ENCODE assay signal across 15 cellular contexts in genomic region chr12:117714203-117714602, GRCh38.
A peak's percentile ranks its signal among the peaks of the same experiment; 100 is the strongest.
DNase-seq lines count a peak whose midpoint lies in the region; ATAC-seq, FAIRE-seq and TF ChIP-seq lines count a peak whose summit lies in the region.
"Had no signal": no experiment of that assay in that cellular context is flagged by ENCODE, and none has a peak within 500 bp of the region (broad histone marks: within the 10 kb centered on the region; RNA-seq: fewer than 3 reads in every experiment).

No MANE protein-coding gene starts in this region.

- H2BK120ac ChIP-seq in H9 (ENCODE audit: low read depth, low read length, poor library complexity, severe bottlenecking) (no peak overlapping the region), H1 (replicated peaks; ENCODE audit: low read depth, low read length) (no peak overlapping the region)

- H4K8ac ChIP-seq in H9 (replicated peaks; ENCODE audit: insufficient read length, low read depth, low read length) (no peak overlapping the region), H1 (ENCODE audit: extremely low read depth, insufficient read depth, low read length) (no peak overlapping the region)

- no peaks in the 10 kb centered on the region for H3K27me3 ChIP-seq in H9 (ENCODE audit: insufficient read depth, low read length)
- H3K27me3 ChIP-seq in H1 (replicated peaks in 1 of 4; ENCODE audit: control insufficient read depth in 3 of 4, extremely low read depth in 1 of 4, insufficient read depth in 3 of 4, low read length in 3 of 4) = no peaks in the 10 kb centered on the region
- H3K27me3 ChIP-seq in kidney epithelial cell (ENCODE audit: control insufficient read depth, insufficient read depth, low read length) = peaks cover 5% of the 10 kb centered on the region
- H3K27me3 ChIP-seq: BLaER1 treated with 17β-estradiol and CSF1 and Interleukin-3, amounts not matched to agents 10 nM and 100 nM had no signal

- H3K36me3 ChIP-seq in H1 (ENCODE audit: control insufficient read depth in 2 of 4, insufficient read depth in 4 of 4, low read length in 3 of 4) = no peaks in the 10 kb centered on the region
- no peaks in the 10 kb centered on the region for H3K36me3 ChIP-seq in kidney epithelial cell (ENCODE audit: control insufficient read depth, insufficient read depth, low read length)
- H3K36me3 ChIP-seq: BLaER1 treated with 17β-estradiol and CSF1 and Interleukin-3, amounts not matched to agents 10 nM and 100 nM had no signal

- H3K27me3 Mint-ChIP-seq in H9 (ENCODE audit: low read depth) = no peaks in the 10 kb centered on the region; the same call in 1 of the 2 replicates
- H3K27me3 Mint-ChIP-seq: CD4-positive, CD25-positive, alpha-beta regulatory T cell had no signal

- TF ChIP-seq CTCF in A549 (IDR thresholded peaks at IDR 0.05) (0 out of 3 replicates have a peak, but pooled peaks have one; percentile 6), H9 (conservative IDR thresholded peaks at IDR 0.05) (peak; percentile 46; the same call in 2 of the 3 replicates), H1 (IDR thresholded peaks at IDR 0.05; ENCODE audit: control extremely low read depth in 1 of 3, insufficient read depth in 1 of 3, low read depth in 1 of 3, low read length in 3 of 3) (peak in 1 of 3 experiments; percentile 29; a peak in 1 of 4 replicates), kidney epithelial cell (IDR thresholded peaks at IDR 0.05; ENCODE audit: insufficient read depth, low read length, poor library complexity, severe bottlenecking) (peak; percentile 12)

- H4K20me1 ChIP-seq in H9 (ENCODE audit: control insufficient read depth, insufficient read depth, insufficient read length) = no peaks in the 10 kb centered on the region
- no peaks in the 10 kb centered on the region for H4K20me1 ChIP-seq in H1 (replicated peaks in 1 of 2; ENCODE audit: control insufficient read depth in 1 of 2, insufficient read depth in 2 of 2, low read length in 2 of 2)
- H4K20me1 ChIP-seq: BLaER1 treated with 17β-estradiol and CSF1 and Interleukin-3, amounts not matched to agents 10 nM and 100 nM had no signal

- no peak overlapping the region for H2AK5ac ChIP-seq in H9 (ENCODE audit: insufficient read length, low read length)
- no peak overlapping the region for H2AK5ac ChIP-seq in H1 (ENCODE audit: low read depth, low read length)

- H2BK5ac ChIP-seq in H9 (ENCODE audit: insufficient read length, low read length) (no peak overlapping the region), H1 (ENCODE audit: low read depth, low read length) (no peak overlapping the region)

- FAIRE-seq in A549 (lab: Jason Lieb, UNC) (no peak), H1 (lab: Jason Lieb, UNC) (peak; percentile 70)
- FAIRE-seq: GM12878 had no signal

- peak; percentile 44 to 57; a peak in 2 of 6 replicates for ATAC-seq in A549
- no peak for ATAC-seq in HG02763 (IDR thresholded peaks at IDR 0.05; ENCODE audit: unreplicated experiment)
- ATAC-seq in HG02678 (IDR thresholded peaks at IDR 0.05; ENCODE audit: unreplicated experiment) = no peak
- ATAC-seq in HG02840 (IDR thresholded peaks at IDR 0.05; ENCODE audit: low FRiP score, unreplicated experiment) = no peak
- ATAC-seq: GM12878, HCT116 had no signal

- H3K18ac ChIP-seq in H9 (ENCODE audit: insufficient read length, low read depth, low read length) = no peak overlapping the region
- no peak overlapping the region for H3K18ac ChIP-seq in H1 (ENCODE audit: extremely low read depth, low read length)

- POLR2A ChIA-PET in A549 (lab: Yijun Ruan, JAX) (no interaction called here), H1 (lab: Charles Lee; ENCODE audit: partially characterized antibody) (interaction anchor here (1.2 kb wide), 1 partner anchor 76 kb away, joined by 3 read pairs; no protein-coding TSS in a partner anchor)

- H3K4me3 ChIP-seq in A549 = no peak overlapping the region
- H3K4me3 ChIP-seq in H1 (ENCODE audit: extremely low read depth in 1 of 4, insufficient read depth in 2 of 4, low read depth in 3 of 4, low read length in 4 of 4) = no peak overlapping the region
- H3K4me3 ChIP-seq in kidney epithelial cell (ENCODE audit: low read depth, low read length) = no peak overlapping the region
- H3K4me3 ChIP-seq: BLaER1 treated with 17β-estradiol and CSF1 and Interleukin-3, amounts not matched to agents 10 nM and 100 nM; GM12878 had no signal

- H2BK20ac ChIP-seq in H9 (ENCODE audit: low read depth, low read length, poor library complexity, severe bottlenecking) (no peak overlapping the region), H1 (ENCODE audit: low read length) (no peak overlapping the region)

- H3K23ac ChIP-seq in H9 (ENCODE audit: insufficient read length, low read depth, low read length) = no peak overlapping the region
- H3K23ac ChIP-seq in H1 (ENCODE audit: insufficient read length) = no peak overlapping the region

- 8% methylated on average over 4 of the region's 4 CpGs for WGBS in A549 (ENCODE audit: missing lambda C conversion rate)
- no CpG with 5 or more reads among the region's 4 CpGs for WGBS in H9 (ENCODE audit: extremely low coverage, insufficient read length, low lambda C conversion rate)
- 63% methylated on average over 4 of the region's 4 CpGs; no CpG with 5 or more reads in 1 of the 2 experiments for WGBS in H1 (ENCODE audit: extremely low coverage in 1 of 2, insufficient coverage in 1 of 2, insufficient read length in 1 of 2, insufficient replicate concordance in 2 of 2, low coverage in 1 of 2, low lambda C conversion rate in 2 of 2, missing lambda C conversion rate in 1 of 2), 2 experiments

- H3K9ac ChIP-seq in H9 (ENCODE audit: extremely low read depth, insufficient read length, low read length) (no peak overlapping the region), H1 (replicated peaks in 1 of 4; ENCODE audit: extremely low read depth in 1 of 4, low read depth in 3 of 4, low read length in 3 of 4) (no peak overlapping the region)
- H3K9ac ChIP-seq: BLaER1 treated with 17β-estradiol and CSF1 and Interleukin-3, amounts not matched to agents 10 nM and 100 nM had no signal

- TF ChIP-seq RAD21 in A549 (conservative IDR thresholded peaks at IDR 0.05 in 1 of 2, IDR thresholded peaks at IDR 0.05 in 1 of 2) = no peak
- TF ChIP-seq RAD21 in H1 (IDR thresholded peaks at IDR 0.05 in 1 of 2, conservative IDR thresholded peaks at IDR 0.05 in 1 of 2; ENCODE audit: low read depth in 2 of 2, low read length in 2 of 2) = peak in 1 of 2 experiments; percentile 45; a peak in 3 of 4 replicates

- H3K4me1 Mint-ChIP-seq in H9 = peaks cover 9% of the 10 kb centered on the region in 2 experiments; a peak in 3 of 4 replicates
- H3K4me1 Mint-ChIP-seq: CD4-positive, CD25-positive, alpha-beta regulatory T cell; IgD-negative memory B cell had no signal

- H3K9me3 ChIP-seq in A549 = no peaks in the 10 kb centered on the region
- no peaks in the 10 kb centered on the region for H3K9me3 ChIP-seq in H9 (ENCODE audit: control insufficient read depth, low read depth, low read length)
- H3K9me3 ChIP-seq in H1 (ENCODE audit: insufficient read depth in 2 of 2, low read depth in 1 of 2, low read length in 1 of 2) = no peaks in the 10 kb centered on the region
- H3K9me3 ChIP-seq: BLaER1 treated with 17β-estradiol and CSF1 and Interleukin-3, amounts not matched to agents 10 nM and 100 nM had no signal

- H2BK12ac ChIP-seq in H9 (ENCODE audit: insufficient read length, low read depth, low read length) (no peak overlapping the region), H1 (ENCODE audit: low read depth, low read length) (no peak overlapping the region)

- no peak overlapping the region for H3K56ac ChIP-seq in H9 (ENCODE audit: insufficient read length, low read depth, low read length)
- H3K56ac ChIP-seq in H1 (replicated peaks; ENCODE audit: insufficient read length, low read depth, low read length) = no peak overlapping the region

- H3K79me1 ChIP-seq in H9 (ENCODE audit: insufficient read depth, low read depth, low read length, poor library complexity, severe bottlenecking) (no peaks in the 10 kb centered on the region), H1 (ENCODE audit: low read depth, low read length) (no peaks in the 10 kb centered on the region)

- no peaks in the 10 kb centered on the region for H3K9me3 Mint-ChIP-seq in H9

- no peak overlapping the region for H4K5ac ChIP-seq in H9 (ENCODE audit: insufficient read length, low read depth, low read length)
- H4K5ac ChIP-seq in H1 (ENCODE audit: insufficient read length, low read depth, low read length) = no peak overlapping the region

- H3K23me2 ChIP-seq in H9 (ENCODE audit: insufficient read length, low read depth, low read length, poor library complexity, severe bottlenecking) (no peaks in the 10 kb centered on the region), H1 (ENCODE audit: low read depth, low read length) (no peaks in the 10 kb centered on the region)

- no peak overlapping the region for H4K91ac ChIP-seq in H9 (ENCODE audit: insufficient read length, low read depth, low read length)
- H4K91ac ChIP-seq in H1 (replicated peaks; ENCODE audit: insufficient read length, low read length) = no peak overlapping the region

- H3K4ac ChIP-seq in H9 (ENCODE audit: low read depth, low read length) = no peak overlapping the region
- no peak overlapping the region for H3K4ac ChIP-seq in H1 (replicated peaks; ENCODE audit: insufficient read length, low read depth, low read length)

- DNase-seq in A549 (ENCODE audit: low read depth in 1 of 2, low spot score in 1 of 2) (no peak), H9 (no peak), H1 (ENCODE audit: low read depth in 1 of 2, low spot score in 2 of 2) (no peak), kidney epithelial cell (ENCODE audit: low read depth) (no peak)
- DNase-seq: 8988T; ACHN; CD4-positive, CD25-positive, alpha-beta regulatory T cell; GOT3 had no signal

- H2AFZ ChIP-seq in H9 (ENCODE audit: low read length) = no peak overlapping the region
- H2AFZ ChIP-seq in H1 (ENCODE audit: low read length) = no peak overlapping the region

- H3K4me2 ChIP-seq in A549 = no peak overlapping the region
- H3K4me2 ChIP-seq in H9 (ENCODE audit: insufficient read depth, insufficient read length, low read length) = no peak overlapping the region
- no peak overlapping the region for H3K4me2 ChIP-seq in H1 (ENCODE audit: insufficient read depth in 1 of 2, low read depth in 2 of 2, low read length in 2 of 2)
- H3K4me2 ChIP-seq: BLaER1 treated with 17β-estradiol and CSF1 and Interleukin-3, amounts not matched to agents 10 nM and 100 nM had no signal

- H3K79me2 ChIP-seq in H9 (ENCODE audit: insufficient read depth, low read length) = no peaks in the 10 kb centered on the region
- H3K79me2 ChIP-seq in H1 (ENCODE audit: control insufficient read depth in 1 of 2, insufficient read depth in 2 of 2, low read length in 2 of 2) = no peaks in the 10 kb centered on the region

- no peak overlapping the region for H3K14ac ChIP-seq in H9 (ENCODE audit: insufficient read depth, low read length)
- H3K14ac ChIP-seq in H1 (ENCODE audit: insufficient read length) = no peak overlapping the region

- no peaks in the 10 kb centered on the region for H3K4me1 ChIP-seq in A549
- H3K4me1 ChIP-seq in H9 (ENCODE audit: insufficient read depth, low read length) = no peaks in the 10 kb centered on the region
- no peaks in the 10 kb centered on the region; a peak in 1 of 7 replicates for H3K4me1 ChIP-seq in H1 (replicated peaks in 1 of 4; ENCODE audit: control insufficient read depth in 3 of 4, insufficient read depth in 4 of 4, low read length in 3 of 4)

- TF ChIP-seq POLR2A in A549 (IDR thresholded peaks at IDR 0.05; ENCODE audit: low read length) (no peak), H1 (IDR thresholded peaks at IDR 0.05; ENCODE audit: control extremely low read depth in 1 of 2, low read depth in 2 of 2, low read length in 2 of 2) (no peak)

- no peak for TF ChIP-seq EP300 in A549 (IDR thresholded peaks at IDR 0.05)
- TF ChIP-seq EP300 in H1 (IDR thresholded peaks at IDR 0.05; ENCODE audit: borderline replicate concordance in 1 of 2, low read depth in 2 of 2, low read length in 2 of 2) = no peak

- H2BK15ac ChIP-seq in H9 (ENCODE audit: low read depth, low read length) (no peak overlapping the region), H1 (ENCODE audit: low read length) (no peak overlapping the region)

- H3K27ac ChIP-seq in A549 = no peak overlapping the region
- H3K27ac ChIP-seq in H9 (ENCODE audit: insufficient read length, low read depth, low read length) = no peak overlapping the region
- no peak overlapping the region for H3K27ac ChIP-seq in H1 (ENCODE audit: low read depth, low read length)
- H3K27ac ChIP-seq: BLaER1 treated with 17β-estradiol and CSF1 and Interleukin-3, amounts not matched to agents 10 nM and 100 nM had no signal

- CTCF ChIA-PET in A549 (lab: Yijun Ruan, JAX) (interaction anchor here (1.0 to 1.7 kb wide), 4 partner anchors 8 to 347 kb away, joined by 3 to 5 read pairs (median 4); no protein-coding TSS in a partner anchor), H1 (lab: Charles Lee; ENCODE audit: partially characterized antibody) (interaction anchor here (0.6 to 2.3 kb wide), 5 partner anchors 10 to 830 kb away, joined by 3 to 10 read pairs (median 4); no protein-coding TSS in a partner anchor)

- peak overlapping the region in 1 of 2 experiments; percentile 15; a peak in 1 of 5 replicates for H3K4me3 Mint-ChIP-seq in H9
- H3K4me3 Mint-ChIP-seq: CD4-positive, CD25-positive, alpha-beta regulatory T cell; IgD-negative memory B cell had no signal

- no peak overlapping the region for H3T11ph ChIP-seq in H9 (ENCODE audit: low read length)

- H3K36me3 Mint-ChIP-seq in H9 (ENCODE audit: insufficient read depth in 1 of 3, low read depth in 3 of 3) = no peaks in the 10 kb centered on the region
- H3K36me3 Mint-ChIP-seq: CD4-positive, CD25-positive, alpha-beta regulatory T cell had no signal

- no peak overlapping the region for H3K27ac Mint-ChIP-seq in H9
- H3K27ac Mint-ChIP-seq: CD4-positive, CD25-positive, alpha-beta regulatory T cell; IgD-negative memory B cell had no signal

Comparison
In these comparisons a context has a peak if more than half of its experiments do, and no peak if none do; other contexts are left out.
1. ATAC-seq: peak in A549 (2 of 2); none in HG02763 (single experiment), HG02678 (single experiment) and HG02840 (single experiment).